Comparison of ENCODE assay signal across 22 cellular contexts in genomic region chr1:34800214-34800613, GRCh38. TPM values are rescaled to one million over a fixed set of nuclear protein-coding genes. Genes with fewer than 3 reads are reported as not detected.
A peak's percentile ranks its signal among the peaks of the same experiment; 100 is the strongest.
DNase-seq lines count a peak whose midpoint lies in the region; TF ChIP-seq lines count a peak whose summit lies in the region.
"Had no signal": no experiment of that assay in that cellular context is flagged by ENCODE, and none has a peak within 500 bp of the region (broad histone marks: within the 10 kb centered on the region; RNA-seq: fewer than 3 reads in every experiment).

No MANE protein-coding gene starts in this region.

- no peak overlapping the region for H3K27ac ChIP-seq in mammary epithelial cell (ENCODE audit: insufficient read depth, low read depth, low read length)
- no peak overlapping the region for H3K27ac ChIP-seq in breast epithelium
- no peak overlapping the region for H3K27ac ChIP-seq in brain microvascular endothelial cell
- H3K27ac ChIP-seq: suprapubic skin had no signal

- H3K9me3 Mint-ChIP-seq in stimulated activated naive CD8-positive, alpha-beta T cell treated with anti-CD3 and anti-CD28 coated beads, Interleukin-15, Interleukin-2, amounts not matched to agents 100 ng/mL and 50 ng/mL, for 24 hours = peaks cover 9% of the 10 kb centered on the region

- no peaks in the 10 kb centered on the region for H3K4me1 ChIP-seq in mammary epithelial cell (ENCODE audit: insufficient read depth, low read length)
- no peaks in the 10 kb centered on the region for H3K4me1 ChIP-seq in breast epithelium
- H3K4me1 ChIP-seq: suprapubic skin had no signal

- H3K4me3 ChIP-seq in mammary epithelial cell (replicated peaks in 1 of 3; ENCODE audit: insufficient read depth in 1 of 3, low read depth in 2 of 3, low read length in 3 of 3) (no peak overlapping the region), breast epithelium (no peak overlapping the region), brain microvascular endothelial cell (ENCODE audit: low read depth, low read length) (no peak overlapping the region)
- H3K4me3 ChIP-seq: MG63, suprapubic skin had no signal

- peaks cover 9% of the 10 kb centered on the region for H3K36me3 Mint-ChIP-seq in stimulated activated naive CD8-positive, alpha-beta T cell treated with anti-CD3 and anti-CD28 coated beads, Interleukin-15, Interleukin-2, amounts not matched to agents 100 ng/mL and 50 ng/mL, for 24 hours (ENCODE audit: low read depth)

- no peaks in the 10 kb centered on the region for H3K9me3 ChIP-seq in mammary epithelial cell (replicated peaks; ENCODE audit: insufficient read depth, low read length)
- no peaks in the 10 kb centered on the region for H3K9me3 ChIP-seq in breast epithelium
- H3K9me3 ChIP-seq: suprapubic skin had no signal

- H2AFZ ChIP-seq in mammary epithelial cell (ENCODE audit: low read depth, low read length) = no peak overlapping the region

- no peak for TF ChIP-seq POLR2A in breast epithelium (IDR thresholded peaks at IDR 0.05)

- no peaks in the 10 kb centered on the region for H3K79me2 ChIP-seq in mammary epithelial cell (ENCODE audit: insufficient read depth, low read length)

- H3K4me3 Mint-ChIP-seq in stimulated activated naive CD8-positive, alpha-beta T cell treated with anti-CD3 and anti-CD28 coated beads, Interleukin-15, Interleukin-2, amounts not matched to agents 100 ng/mL and 50 ng/mL, for 24 hours = no peak overlapping the region
- H3K4me3 Mint-ChIP-seq: activated B cell treated with CpG ODN at 0.5 μM for 24 hours, endodermal cell had no signal

- no peak overlapping the region for H3K4me2 ChIP-seq in mammary epithelial cell (ENCODE audit: insufficient read depth, low read depth, low read length)

- BruUV-seq in mammary epithelial cell (replicated peaks; lab: Mats Ljungman, UMichigan) = no TSS peak

- TF ChIP-seq CTCF in mammary epithelial cell (conservative IDR thresholded peaks at IDR 0.05 in 1 of 2, IDR thresholded peaks at IDR 0.05 in 1 of 2; ENCODE audit: extremely low read depth in 1 of 2, insufficient read depth in 1 of 2, low read depth in 1 of 2, low read length in 2 of 2) (no peak), breast epithelium (IDR thresholded peaks at IDR 0.05) (no peak), brain microvascular endothelial cell (IDR thresholded peaks at IDR 0.05; ENCODE audit: low read depth, low read length, missing control alignments) (no peak)

- no peaks in the 10 kb centered on the region for H3K27me3 Mint-ChIP-seq in stimulated activated naive CD8-positive, alpha-beta T cell treated with anti-CD3 and anti-CD28 coated beads, Interleukin-15, Interleukin-2, amounts not matched to agents 100 ng/mL and 50 ng/mL, for 24 hours
- H3K27me3 Mint-ChIP-seq: activated B cell treated with CpG ODN at 0.5 μM for 24 hours had no signal

- H3K27me3 ChIP-seq in mammary epithelial cell (ENCODE audit: insufficient read depth, low read length) (no peaks in the 10 kb centered on the region), breast epithelium (no peaks in the 10 kb centered on the region), brain microvascular endothelial cell (replicated peaks) (no peaks in the 10 kb centered on the region)
- H3K27me3 ChIP-seq: MG63, suprapubic skin had no signal

- H3K4me1 Mint-ChIP-seq in stimulated activated naive CD8-positive, alpha-beta T cell treated with anti-CD3 and anti-CD28 coated beads, Interleukin-15, Interleukin-2, amounts not matched to agents 100 ng/mL and 50 ng/mL, for 24 hours (ENCODE audit: low read depth) = peaks cover 11% of the 10 kb centered on the region

- H3K36me3 ChIP-seq in mammary epithelial cell (ENCODE audit: insufficient read depth, low read length) (no peaks in the 10 kb centered on the region), breast epithelium (no peaks in the 10 kb centered on the region), brain microvascular endothelial cell (replicated peaks) (no peaks in the 10 kb centered on the region)
- H3K36me3 ChIP-seq: MG63, suprapubic skin had no signal

- in situ Hi-C loops in mammary epithelial cell (cut with MboI; ENCODE audit: low sequenced_read_pairs in 2 of 2) (no loop called here), brain microvascular endothelial cell (cut with HindIII; ENCODE audit: low pct_ligation_motif_present, low sequenced_read_pairs) (no loop called here), KBM-7 (cut with MboI; ENCODE audit: low pct_unique_long_range_greater_than_20kb, low sequenced_read_pairs) (no loop called here)

- peak overlapping the region; percentile 36 for H3K27ac Mint-ChIP-seq in stimulated activated naive CD8-positive, alpha-beta T cell treated with anti-CD3 and anti-CD28 coated beads, Interleukin-15, Interleukin-2, amounts not matched to agents 100 ng/mL and 50 ng/mL, for 24 hours
- H3K27ac Mint-ChIP-seq: activated B cell treated with CpG ODN at 0.5 μM for 24 hours, endodermal cell had no signal

- intact Hi-C loops in mammary epithelial cell (cut with micrococcal nuclease) = no loop called here
- intact Hi-C loops in breast epithelium (cut with DNase I; ENCODE audit: low total_unique reads) = no loop called here

- dilution Hi-C loops in mammary epithelial cell (cut with HindIII; ENCODE audit: low sequenced_read_pairs) = no loop called here

- H3K9ac ChIP-seq in mammary epithelial cell (ENCODE audit: insufficient read depth, low read length) = no peak overlapping the region

- H4K20me1 ChIP-seq in mammary epithelial cell (ENCODE audit: insufficient read depth, low read length) = no peaks in the 10 kb centered on the region

- DNase-seq in mammary epithelial cell = peak; percentile 40
- DNase-seq in breast epithelium (ENCODE audit: low spot score in 2 of 2) = no peak
- DNase-seq in OCI-M1 (lab: John Stamatoyannopoulos, UW) = peak; percentile 28
- DNase-seq in brain microvascular endothelial cell = peak; percentile 38
- no peak for DNase-seq in KBM-7
- DNase-seq in globus pallidus (ENCODE audit: low spot score) = no peak
- DNase-seq: activated B cell treated with CpG ODN at 0.5 μM for 24 hours; activated CD8-positive, alpha-beta memory T cell treated with anti-CD3 and anti-CD28 coated beads, Interleukin-2, amount 50 U/mL, for 48 hours; AML-193; endodermal cell; GDM1; left cardiac atrium; MG63; NCI-H1930; NCI-H446 treated with DMSO at 0.1 percent for 48 hours; retina; Right ventricle myocardium superior had no signal

- WGBS in mammary epithelial cell (ENCODE audit: low coverage, missing lambda C conversion rate) = 78% methylated on average over 6 of the region's 6 CpGs

- CTCF ChIA-PET in mammary epithelial cell (lab: Charles Lee; ENCODE audit: low non-redundant PET) = no interaction called here

RNA-seq across cellular contexts. Expression of gene GJA4, which starts 7.4 kb away (rescaled TPM):
- total RNA-seq in mammary epithelial cell = not detected
- 0.07 TPM for polyA plus RNA-seq in mammary epithelial cell
- not detected for polyA minus RNA-seq in mammary epithelial cell
- 10 to 100 TPM in 2 of 3 donors, 1 to 10 TPM in 1; 8.9 to 39.3 (median 18.9) TPM for total RNA-seq in breast epithelium
- total RNA-seq: activated B cell treated with CpG ODN at 0.5 μM for 24 hours; T-helper 2 cell treated with Interferon-gamma antibody and Interleukin-4, amounts not matched to agents 100 ng/mL and 5 ng/mL, for 36 hours had no signal

RNA-seq across cellular contexts. Expression of gene GJB3, which starts 19.2 kb away (rescaled TPM):
- total RNA-seq in mammary epithelial cell (100 to 1,000 TPM in 1 of 2 donors, 10 to 100 TPM in 1; 24.8 to 188 TPM), breast epithelium (1 to 10 TPM in 1 of 3 donors, under 1 TPM in 1, not detected in 1; 0.33 to 1.2 TPM)
- 232 TPM for polyA plus RNA-seq in mammary epithelial cell
- polyA minus RNA-seq in mammary epithelial cell = 157 TPM
- total RNA-seq: activated B cell treated with CpG ODN at 0.5 μM for 24 hours; chondrocyte; left cardiac atrium; Right ventricle myocardium superior; T-helper 2 cell treated with Interferon-gamma antibody and Interleukin-4, amounts not matched to agents 100 ng/mL and 5 ng/mL, for 36 hours had no signal

RNA-seq across cellular contexts. Expression of gene GJB4, which starts 40.7 kb away (rescaled TPM):
- total RNA-seq in mammary epithelial cell (1 to 10 TPM in 1 of 2 donors, under 1 TPM in 1; 0.17 to 1.7 TPM), breast epithelium (under 1 TPM in 1 of 3 donors, not detected in 2; 0.15 TPM)
- polyA plus RNA-seq in mammary epithelial cell = 8.5 TPM
- 5.3 TPM for polyA minus RNA-seq in mammary epithelial cell
- total RNA-seq: activated B cell treated with CpG ODN at 0.5 μM for 24 hours; chondrocyte; left cardiac atrium; Right ventricle myocardium superior; T-helper 2 cell treated with Interferon-gamma antibody and Interleukin-4, amounts not matched to agents 100 ng/mL and 5 ng/mL, for 36 hours had no signal
- polyA plus RNA-seq: adipose tissue had no signal

RNA-seq across cellular contexts. Expression of gene GJB5, which starts 45.4 kb away (rescaled TPM):
- 10 to 100 TPM; 28.2 to 95.5 TPM for total RNA-seq in mammary epithelial cell
- polyA plus RNA-seq in mammary epithelial cell = 268 TPM
- 166 TPM for polyA minus RNA-seq in mammary epithelial cell
- total RNA-seq in breast epithelium = 1 to 10 TPM in 1 of 3 donors, under 1 TPM in 1, not detected in 1; 0.73 to 1.3 TPM
- total RNA-seq: activated B cell treated with CpG ODN at 0.5 μM for 24 hours; chondrocyte; left cardiac atrium; Right ventricle myocardium superior; T-helper 2 cell treated with Interferon-gamma antibody and Interleukin-4, amounts not matched to agents 100 ng/mL and 5 ng/mL, for 36 hours had no signal

RNA-seq across cellular contexts. Expression of gene SMIM12, which starts 59.3 kb away (rescaled TPM):
- 10 to 100 TPM; 46.7 to 54.5 TPM for total RNA-seq in mammary epithelial cell
- polyA plus RNA-seq in mammary epithelial cell = 74.9 TPM
- polyA minus RNA-seq in mammary epithelial cell = 114 TPM
- 10 to 100 TPM; 25.0 to 36.7 (median 29.6) TPM for total RNA-seq in breast epithelium

Comparison
In these comparisons a context has a peak if more than half of its experiments do, and no peak if none do; other contexts are left out.
1. DNase-seq: peak in mammary epithelial cell (single experiment), OCI-M1 (single experiment) and brain microvascular endothelial cell (single experiment); none in breast epithelium (0 of 2), KBM-7 (single experiment) and globus pallidus (single experiment).
2. RNA of gene GJA4, which starts 7.4 kb away (total RNA-seq): 8.9 to 39.3 TPM in breast epithelium; not detected in mammary epithelial cell; every median in the first group is over 4 times any median in the second.
3. RNA of gene GJB3, which starts 19.2 kb away (total RNA-seq): 24.8 to 188 TPM in mammary epithelial cell; 0.33 to 1.2 TPM in breast epithelium; every median in the first group is over 10 times any median in the second.